1 cellular context compared by ENCODE assay signal in genomic region chr19:3573162-3573857, GRCh38.
TF ChIP-seq lines count a peak whose summit lies in the region.

No MANE protein-coding gene starts in this region.

TF ChIP-seq in HEK293T, 16 proteins besides CTCF, POLR2A, EP300 and RAD21 (continued from another document):
- TF ChIP-seq PKNOX1 (IDR thresholded peaks at IDR 0.05) = no peak
